In genomic region chr12:9221011-9221410, GRCh38 we compare ENCODE assay signal across 5 cellular contexts. TPM values are rescaled to one million over a fixed set of nuclear protein-coding genes. Genes with fewer than 3 reads are reported as not detected.
"Had no signal": no experiment of that assay in that cellular context is flagged by ENCODE, and none has a peak within 500 bp of the region (broad histone marks: within the 10 kb centered on the region; RNA-seq: fewer than 3 reads in every experiment).

No MANE protein-coding gene starts in this region.

RNA-seq across cellular contexts. Expression of gene PZP, which starts 12.8 kb away (rescaled TPM):
- total RNA-seq: GM23338, H1, H9, HT-29, IMR-90 had no signal
- polyA plus RNA-seq: IMR-90 had no signal
